8 cellular contexts compared by ENCODE assay signal in the genomic region with DNA sequence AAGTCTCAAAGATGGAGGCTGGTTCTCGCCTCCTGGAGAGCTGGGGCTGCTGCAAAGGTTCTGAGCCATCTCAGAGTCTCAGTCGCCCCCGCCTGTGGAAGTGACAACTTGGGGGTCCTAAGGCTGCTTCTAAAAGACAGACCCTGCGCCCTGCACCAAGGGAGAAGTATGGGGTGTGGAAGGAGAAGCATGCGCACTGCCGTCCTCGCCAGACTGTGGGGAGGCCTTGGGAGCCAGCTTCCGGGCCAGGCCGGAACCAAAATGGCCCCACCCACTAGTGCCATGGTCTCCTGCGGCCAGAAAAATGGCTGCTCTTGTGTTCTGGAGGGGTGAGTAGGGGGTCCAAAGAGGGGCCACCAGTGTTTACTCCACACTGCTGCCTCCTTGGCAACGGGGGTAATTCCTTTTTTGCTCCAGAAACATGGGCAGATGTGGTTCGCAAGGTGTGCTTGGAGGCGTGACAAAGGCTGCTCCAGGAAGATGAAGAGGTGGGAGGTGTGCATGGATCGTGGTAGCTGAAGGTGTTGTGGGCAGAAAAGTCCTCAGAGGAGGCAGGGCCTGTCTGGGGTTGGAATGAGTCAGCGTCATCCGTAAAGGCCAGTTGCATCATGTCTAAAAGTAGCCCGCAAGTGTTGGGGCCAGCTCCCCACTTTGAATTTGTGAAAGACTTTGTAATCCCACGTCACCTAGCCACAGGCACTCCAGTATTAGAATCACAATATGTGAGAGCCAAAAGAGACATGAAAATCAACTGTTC.
DNase-seq lines count a peak whose midpoint lies in the region; ATAC-seq and TF ChIP-seq lines count a peak whose summit lies in the region.
"Had no signal": no experiment of that assay in that cellular context is flagged by ENCODE, and none has a peak within 500 bp of the region (broad histone marks: within the 10 kb centered on the region; RNA-seq: fewer than 3 reads in every experiment).

No MANE protein-coding gene starts in this region.

- H3K27ac ChIP-seq in prostate gland (no peak overlapping the region), transverse colon (no peak overlapping the region)

- ATAC-seq in GM19452 (IDR thresholded peaks at IDR 0.05; ENCODE audit: unreplicated experiment) (peak; percentile 71), HG03442 (IDR thresholded peaks at IDR 0.05; ENCODE audit: unreplicated experiment) (peak; percentile 93), GM21360 (IDR thresholded peaks at IDR 0.05; ENCODE audit: unreplicated experiment) (no peak)

- no peak for TF ChIP-seq POLR2A in prostate gland (IDR thresholded peaks at IDR 0.05)
- TF ChIP-seq POLR2A in transverse colon (IDR thresholded peaks at IDR 0.05): no peak

- H3K4me3 ChIP-seq in prostate gland (no peak overlapping the region), transverse colon (no peak overlapping the region)

- no peaks in the 10 kb centered on the region for H3K4me1 ChIP-seq in prostate gland (replicated peaks)
- peaks cover 0 to 7% (median 0%) of the 10 kb centered on the region in 4 donors for H3K4me1 ChIP-seq in transverse colon

- in situ Hi-C loops in transverse colon (cut with MboI; ENCODE audit: low pct_ligation_motif_present in 1 of 4, low pct_unique_long_range_greater_than_20kb in 1 of 4, low sequenced_read_pairs in 3 of 4): no loop called here

- no peaks in the 10 kb centered on the region for H3K9me3 ChIP-seq in prostate gland
- no peaks in the 10 kb centered on the region for H3K9me3 ChIP-seq in transverse colon

- 76% methylated on average over 17 of the region's 18 CpGs for WGBS in prostate gland
- WGBS in transverse colon (ENCODE audit: low coverage in 1 of 2), 2 donors: 48 to 74% methylated on average over 3 to 18 of the region's 18 CpGs

- H3K36me3 ChIP-seq in prostate gland: no peaks in the 10 kb centered on the region
- no peaks in the 10 kb centered on the region for H3K36me3 ChIP-seq in transverse colon

- TF ChIP-seq EP300 in transverse colon (IDR thresholded peaks at IDR 0.05; ENCODE audit: low read depth): no peak

- peak; percentile 83 for DNase-seq in SW480 (ENCODE audit: low spot score)
- peak; percentile 9 for DNase-seq in prostate gland (ENCODE audit: low spot score)
- DNase-seq in transverse colon: no peak
- no peak for DNase-seq in cortex of kidney (lab: John Stamatoyannopoulos, UW)
- DNase-seq: activated B cell treated with CpG ODN at 0.5 μM for 24 hours had no signal

- TF ChIP-seq CTCF in prostate gland (IDR thresholded peaks at IDR 0.05) (no peak), transverse colon (IDR thresholded peaks at IDR 0.05) (no peak)

- intact Hi-C loops in prostate gland (cut with DNase I) (no loop called here), transverse colon (cut with DNase I; ENCODE audit: low total_unique reads) (no loop called here)

- H3K27me3 ChIP-seq in prostate gland (replicated peaks; ENCODE audit: insufficient read depth) (no peaks in the 10 kb centered on the region), transverse colon (no peaks in the 10 kb centered on the region)

Comparison
In these comparisons a context has a peak if more than half of its experiments do, and no peak if none do; other contexts are left out.
1. DNase-seq: peak in SW480 (single experiment) and prostate gland (single experiment); none in transverse colon (single experiment) and cortex of kidney (single experiment).